ENCODE assay signal across 12 cellular contexts in the genomic region with DNA sequence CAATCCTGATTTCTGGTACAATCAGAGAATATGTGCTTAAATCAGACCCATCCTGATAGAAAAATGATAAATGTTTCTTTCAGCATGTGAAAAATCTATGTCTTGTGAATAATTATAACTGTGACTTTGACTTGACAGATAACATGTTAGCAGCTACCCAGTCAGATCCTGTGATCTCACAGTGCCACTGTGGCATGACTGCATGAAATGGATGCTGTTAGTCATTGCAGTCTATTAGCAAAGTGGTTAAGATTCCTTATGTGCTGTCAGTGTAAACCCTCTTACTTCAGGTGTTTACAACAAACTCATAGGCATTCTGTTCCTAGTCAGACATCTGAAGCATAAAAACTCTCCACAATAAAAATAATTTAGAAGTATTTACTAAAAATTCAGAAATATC.
DNase-seq lines count a peak whose midpoint lies in the region; ATAC-seq and TF ChIP-seq lines count a peak whose summit lies in the region.
"Had no signal": no experiment of that assay in that cellular context is flagged by ENCODE, and none has a peak within 500 bp of the region (broad histone marks: within the 10 kb centered on the region; RNA-seq: fewer than 3 reads in every experiment).

No MANE protein-coding gene starts in this region.

- DNase-seq in BJ (ENCODE audit: low read depth): peak; percentile 28
- DNase-seq in RWPE2 (ENCODE audit: low spot score): no peak
- peak; percentile 8 for DNase-seq in hepatic stellate cell (ENCODE audit: low spot score)
- DNase-seq in effector CD8-positive, alpha-beta T cell (lab: John Stamatoyannopoulos, UW): no peak
- DNase-seq in hippocampal formation (lab: John Stamatoyannopoulos, UW): no peak
- DNase-seq in NCI-H187 treated with DMSO at 0.1 percent for 48 hours (lab: John Stamatoyannopoulos, UW): no peak
- DNase-seq: H9, mucosa of descending colon, NCI-H526 had no signal

- POLR2A ChIA-PET in BJ (lab: Charles Lee): no interaction called here

- no peaks in the 10 kb centered on the region for H3K9me3 ChIP-seq in RWPE2 (ENCODE audit: severe bottlenecking)
- H3K9me3 ChIP-seq: ascending aorta, mucosa of descending colon had no signal

- CTCF ChIA-PET in BJ (lab: Yijun Ruan, JAX): interaction anchor here (0.7 to 1.6 kb wide), 3 partner anchors 13 to 179 kb away, joined by 3 to 4 read pairs (median 3); no protein-coding TSS in a partner anchor

- no peak overlapping the region for H3K27ac ChIP-seq in RWPE2 (ENCODE audit: poor library complexity, severe bottlenecking)
- H3K27ac ChIP-seq: ascending aorta had no signal

- H3K36me3 ChIP-seq in BJ (ENCODE audit: control insufficient read depth, insufficient read depth, low read length) (no peaks in the 10 kb centered on the region), RWPE2 (ENCODE audit: low read depth) (no peaks in the 10 kb centered on the region)
- H3K36me3 ChIP-seq: ascending aorta had no signal

- H3K4me1 ChIP-seq in RWPE2 (ENCODE audit: insufficient read depth, poor library complexity, severe bottlenecking): no peaks in the 10 kb centered on the region
- H3K4me1 ChIP-seq: ascending aorta had no signal

- H3K4me3 ChIP-seq in BJ (ENCODE audit: low read depth, low read length) (no peak overlapping the region), RWPE2 (ENCODE audit: severe bottlenecking) (no peak overlapping the region)
- H3K4me3 ChIP-seq: ascending aorta, mucosa of descending colon had no signal

- H3K27me3 ChIP-seq in BJ (ENCODE audit: control insufficient read depth, insufficient read depth, low read length) (no peaks in the 10 kb centered on the region), RWPE2 (ENCODE audit: insufficient read depth, poor library complexity, severe bottlenecking) (no peaks in the 10 kb centered on the region)
- H3K27me3 ChIP-seq: ascending aorta had no signal

- ATAC-seq in HG02678 (IDR thresholded peaks at IDR 0.05; ENCODE audit: unreplicated experiment): peak; percentile 42
- ATAC-seq in RWPE2 (ENCODE audit: low read depth): 0 out of 3 replicates have a peak, but pooled peaks have one; percentile 50
- ATAC-seq in GM19397 (IDR thresholded peaks at IDR 0.05; ENCODE audit: unreplicated experiment): no peak
- ATAC-seq: mucosa of descending colon had no signal

- no peak for TF ChIP-seq CTCF in BJ (IDR thresholded peaks at IDR 0.05; ENCODE audit: insufficient read depth, low read depth, low read length)
- no peak for TF ChIP-seq CTCF in RWPE2 (IDR thresholded peaks at IDR 0.05; ENCODE audit: poor library complexity, severe bottlenecking)

Comparison
In these comparisons a context has a peak if more than half of its experiments do, and no peak if none do; other contexts are left out.
1. DNase-seq: peak in BJ (single experiment) and hepatic stellate cell (single experiment); none in RWPE2 (single experiment), effector CD8-positive, alpha-beta T cell (single experiment), hippocampal formation (0 of 2) and NCI-H187 treated with DMSO at 0.1 percent for 48 hours (single experiment).